Comparison of ENCODE assay signal across 9 cellular contexts in the genomic region with DNA sequence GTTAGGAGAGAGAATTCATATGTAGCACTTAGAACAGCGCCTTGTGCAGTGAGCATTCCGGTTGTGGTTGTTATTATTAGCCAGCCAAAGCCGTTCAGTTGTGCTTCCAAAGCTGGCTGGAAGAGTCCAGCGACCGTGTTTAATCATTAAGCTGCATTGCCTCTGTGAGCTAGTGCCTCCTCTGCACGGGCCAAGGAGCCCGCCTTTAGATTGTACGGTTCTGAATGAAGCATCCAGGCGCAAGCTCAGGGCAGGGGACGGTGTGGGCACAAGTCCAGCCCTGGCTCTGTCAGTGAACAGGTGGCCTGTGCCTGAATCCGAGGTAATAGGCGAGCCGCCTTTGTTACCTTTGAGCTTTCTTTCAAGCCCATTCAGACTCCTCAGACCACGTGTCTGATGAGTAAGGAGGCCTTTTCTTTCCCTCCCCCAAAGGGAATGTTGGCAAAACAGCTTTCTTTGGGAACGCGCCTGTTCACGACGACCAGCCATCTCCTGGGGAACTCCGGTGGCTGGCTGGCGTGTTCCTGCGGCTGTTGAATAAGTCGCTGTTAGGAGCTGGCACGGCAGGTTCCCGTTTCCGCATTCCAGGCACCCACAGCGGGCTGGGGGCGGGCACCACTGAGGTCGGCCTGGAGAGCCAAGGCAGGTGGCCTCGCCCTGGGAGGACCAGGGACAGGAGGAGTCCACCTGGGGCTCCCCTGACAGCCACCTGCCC. TPM values are rescaled to one million over a fixed set of nuclear protein-coding genes. Genes with fewer than 3 reads are reported as not detected.
DNase-seq lines count a peak whose midpoint lies in the region; ATAC-seq and TF ChIP-seq lines count a peak whose summit lies in the region.
"Had no signal": no experiment of that assay in that cellular context is flagged by ENCODE, and none has a peak within 500 bp of the region (broad histone marks: within the 10 kb centered on the region; RNA-seq: fewer than 3 reads in every experiment).

No MANE protein-coding gene starts in this region.

- H3K36me3 Mint-ChIP-seq in osteocyte (ENCODE audit: unreplicated experiment), result peaks cover 2% of the 10 kb centered on the region

- H3K36me3 ChIP-seq in cardiac muscle cell, result no peaks in the 10 kb centered on the region
- H3K36me3 ChIP-seq: gastrocnemius medialis had no signal

- H3K4me1 ChIP-seq in cardiac muscle cell (ENCODE audit: low read depth), result peaks cover 34% of the 10 kb centered on the region

- H3K27ac Mint-ChIP-seq in osteocyte (ENCODE audit: unreplicated experiment), result peak overlapping the region; percentile 78

- no peaks in the 10 kb centered on the region for H3K9me3 ChIP-seq in cardiac muscle cell (ENCODE audit: low read depth)
- H3K9me3 ChIP-seq: gastrocnemius medialis had no signal

- no peak for TF ChIP-seq CTCF in VCaP (conservative IDR thresholded peaks at IDR 0.05)
- TF ChIP-seq CTCF in cardiac muscle cell (IDR thresholded peaks at IDR 0.05; ENCODE audit: low read depth, low read length), result peak; percentile 18
- TF ChIP-seq CTCF in osteocyte (IDR thresholded peaks at IDR 0.05), result peak; percentile 20

- H3K4me1 Mint-ChIP-seq in osteocyte (ENCODE audit: unreplicated experiment), result peaks cover 48% of the 10 kb centered on the region

- no peak overlapping the region for H3K4me3 ChIP-seq in cardiac muscle cell
- H3K4me3 ChIP-seq: gastrocnemius medialis had no signal

- DNase-seq in AG08395 (ENCODE audit: low spot score) (peak; percentile 49), MV-4-11 (lab: John Stamatoyannopoulos, UW) (peak; percentile 72), cardiac muscle cell (ENCODE audit: low read depth in 1 of 2, low spot score in 1 of 2) (peak; percentile 61 to 63), osteocyte (ENCODE audit: extremely low spot score, unreplicated experiment) (no peak), NK-92 (lab: John Stamatoyannopoulos, UW; ENCODE audit: unreplicated experiment) (no peak), NCI-H524 treated with DMSO at 0.1 percent for 48 hours (lab: John Stamatoyannopoulos, UW) (no peak)

- H3K9me3 Mint-ChIP-seq in osteocyte (ENCODE audit: unreplicated experiment), result no peaks in the 10 kb centered on the region

- no peaks in the 10 kb centered on the region for H3K27me3 Mint-ChIP-seq in osteocyte (ENCODE audit: unreplicated experiment)

- H3K27me3 ChIP-seq in cardiac muscle cell, result no peaks in the 10 kb centered on the region
- H3K27me3 ChIP-seq: gastrocnemius medialis had no signal

- peak overlapping the region; percentile 26 for H3K4me3 Mint-ChIP-seq in osteocyte (ENCODE audit: unreplicated experiment)

- peak; percentile 40 for ATAC-seq in GM18517 (IDR thresholded peaks at IDR 0.05; ENCODE audit: unreplicated experiment)

- H3K27ac ChIP-seq in VCaP (peak overlapping the region; percentile 98), cardiac muscle cell (peak overlapping the region; percentile 85)
- H3K27ac ChIP-seq: gastrocnemius medialis had no signal

RNA-seq across cellular contexts. Expression of a gene that starts 25.1 kb away (rescaled TPM):
- total RNA-seq in cardiac muscle cell, result 16.4 and 30.3 TPM in 2 replicates
- 9.3 and 18.4 TPM in 2 replicates for polyA plus RNA-seq in cardiac muscle cell
- 27.1 and 33.8 TPM in 2 replicates for total RNA-seq in osteocyte

RNA-seq across cellular contexts. Expression of a gene that starts 25.7 kb away (rescaled TPM):
- not detected in 2 replicates for total RNA-seq in cardiac muscle cell
- polyA plus RNA-seq in cardiac muscle cell, result 0.17 TPM in 1 of 2 replicates, not detected in the other
- total RNA-seq in osteocyte, result not detected in 2 replicates
- total RNA-seq: gastrocnemius medialis had no signal

Comparison
In these comparisons a context has a peak if more than half of its experiments do, and no peak if none do; other contexts are left out.
1. DNase-seq: peak in AG08395 (single experiment), MV-4-11 (single experiment) and cardiac muscle cell (2 of 2); none in osteocyte (single experiment), NK-92 (single experiment) and NCI-H524 treated with DMSO at 0.1 percent for 48 hours (single experiment).